Comparison of ENCODE assay signal across 11 cellular contexts in the genomic region with DNA sequence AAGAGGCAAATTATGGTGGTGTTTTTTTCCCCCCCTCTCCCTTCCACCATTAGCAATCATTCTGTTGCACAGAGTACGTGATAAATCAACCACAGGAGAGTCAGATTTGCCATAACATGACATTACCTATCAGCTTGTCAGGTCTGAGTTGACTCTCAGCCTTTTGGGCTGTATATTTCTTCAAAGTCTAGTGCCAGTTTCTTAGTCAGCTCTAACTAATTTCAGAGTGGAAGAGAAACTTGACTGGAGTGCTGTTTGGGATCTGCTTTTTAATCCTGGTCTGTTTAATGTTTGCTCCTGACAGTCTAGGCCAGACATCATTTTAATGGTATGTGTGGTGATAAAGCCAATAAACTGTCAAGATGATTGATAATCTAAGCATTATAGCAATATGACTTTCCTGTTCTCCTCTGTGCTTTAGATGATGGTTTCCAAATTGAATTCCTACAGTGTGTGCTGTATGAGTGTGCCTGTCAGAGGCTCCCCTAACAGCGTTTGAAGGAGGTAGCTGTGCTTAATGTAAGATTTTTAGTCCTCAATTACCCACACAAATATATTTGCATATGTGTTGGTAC.
DNase-seq lines count a peak whose midpoint lies in the region; ATAC-seq and TF ChIP-seq lines count a peak whose summit lies in the region.
"Had no signal": no experiment of that assay in that cellular context is flagged by ENCODE, and none has a peak within 500 bp of the region (broad histone marks: within the 10 kb centered on the region; RNA-seq: fewer than 3 reads in every experiment).

No MANE protein-coding gene starts in this region.

- H3K4me3 ChIP-seq in cardiac muscle cell (no peak overlapping the region), vagina (no peak overlapping the region)

- TF ChIP-seq CTCF in cardiac muscle cell (IDR thresholded peaks at IDR 0.05; ENCODE audit: low read depth, low read length) (no peak), VCaP (conservative IDR thresholded peaks at IDR 0.05) (no peak), vagina (IDR thresholded peaks at IDR 0.05) (no peak)

- H3K36me3 Mint-ChIP-seq in activated T-helper 17 cell treated with anti-CD3 and anti-CD28 coated beads, Interleukin-2, amount 50 U/mL, for 72 hours (ENCODE audit: low read depth) = no peaks in the 10 kb centered on the region

- no peaks in the 10 kb centered on the region for H3K27me3 ChIP-seq in cardiac muscle cell
- no peaks in the 10 kb centered on the region for H3K27me3 ChIP-seq in vagina

- no peak overlapping the region for H3K27ac Mint-ChIP-seq in activated T-helper 17 cell treated with anti-CD3 and anti-CD28 coated beads, Interleukin-2, amount 50 U/mL, for 72 hours

- no peaks in the 10 kb centered on the region for H3K9me3 ChIP-seq in cardiac muscle cell (ENCODE audit: low read depth)
- H3K9me3 ChIP-seq in vagina = no peaks in the 10 kb centered on the region

- intact Hi-C loops in Right ventricle myocardium inferior (cut with DNase I) (no loop called here), vagina (cut with DNase I) (no loop called here)

- no peaks in the 10 kb centered on the region for H3K4me1 Mint-ChIP-seq in activated T-helper 17 cell treated with anti-CD3 and anti-CD28 coated beads, Interleukin-2, amount 50 U/mL, for 72 hours

- ATAC-seq in Right ventricle myocardium inferior (no peak), GM21619 (IDR thresholded peaks at IDR 0.05; ENCODE audit: unreplicated experiment) (no peak)
- no peak for ATAC-seq in activated T-helper 17 cell treated with anti-CD3 and anti-CD28 coated beads, Interleukin-2, amount 50 U/mL, for 72 hours (replicated peaks)

- H3K9me3 Mint-ChIP-seq in activated T-helper 17 cell treated with anti-CD3 and anti-CD28 coated beads, Interleukin-2, amount 50 U/mL, for 72 hours = no peaks in the 10 kb centered on the region

- no peaks in the 10 kb centered on the region for H3K36me3 ChIP-seq in cardiac muscle cell
- H3K36me3 ChIP-seq in vagina = no peaks in the 10 kb centered on the region

- H3K4me1 ChIP-seq in cardiac muscle cell (ENCODE audit: low read depth) (peaks cover 29% of the 10 kb centered on the region), vagina (peaks cover 48% of the 10 kb centered on the region)

- H3K27ac ChIP-seq in cardiac muscle cell (peak overlapping the region; percentile 76), VCaP (peak overlapping the region; percentile 80), vagina (peak overlapping the region; percentile 21)

- peaks cover 15% of the 10 kb centered on the region for H3K27me3 Mint-ChIP-seq in activated T-helper 17 cell treated with anti-CD3 and anti-CD28 coated beads, Interleukin-2, amount 50 U/mL, for 72 hours

- DNase-seq in cardiac muscle cell (ENCODE audit: low read depth in 1 of 2, low spot score in 1 of 2) (peak; percentile 49 to 67), Right ventricle myocardium inferior (ENCODE audit: missing footprints) (no peak), kidney tubule cell (ENCODE audit: low spot score) (peak; percentile 28), vagina (ENCODE audit: extremely low spot score in 2 of 2) (no peak), H4 (ENCODE audit: low spot score) (no peak)
- DNase-seq: activated gamma-delta T cell treated with Interleukin-2 at 50 U/mL for 16 hours, AML-193, left cardiac atrium had no signal

- no peak for TF ChIP-seq POLR2A in vagina (IDR thresholded peaks at IDR 0.05)

- H3K4me3 Mint-ChIP-seq in activated T-helper 17 cell treated with anti-CD3 and anti-CD28 coated beads, Interleukin-2, amount 50 U/mL, for 72 hours = no peak overlapping the region

Comparison
In these comparisons a context has a peak if more than half of its experiments do, and no peak if none do; other contexts are left out.
1. DNase-seq: peak in cardiac muscle cell (2 of 2) and kidney tubule cell (single experiment); none in Right ventricle myocardium inferior (single experiment), vagina (0 of 2) and H4 (single experiment).
2. H3K27ac ChIP-seq: peak in every context shown above with its lines; median percentile 80 in VCaP; 76 in cardiac muscle cell; 21 in vagina.